ENCODE assay signal across 19 cellular contexts in genomic region chr15:67761343-67761742, GRCh38.
DNase-seq lines count a peak whose midpoint lies in the region; ATAC-seq and TF ChIP-seq lines count a peak whose summit lies in the region.
"Had no signal": no experiment of that assay in that cellular context is flagged by ENCODE, and none has a peak within 500 bp of the region (broad histone marks: within the 10 kb centered on the region; RNA-seq: fewer than 3 reads in every experiment).

No MANE protein-coding gene starts in this region.

- POLR2A ChIA-PET in HEK293 (lab: Yijun Ruan, JAX) = no interaction called here

- H3K4me3 ChIP-seq in BLaER1 (no peak overlapping the region), HEK293 (ENCODE audit: low read depth, low read length) (no peak overlapping the region), suprapubic skin (no peak overlapping the region)
- H3K4me3 ChIP-seq: coronary artery, GM12878, right atrium auricular region, SK-N-MC had no signal

- H3K4me2 ChIP-seq in BLaER1 = peak overlapping the region; percentile 82

- H3K4me1 ChIP-seq in BLaER1 (peaks cover 54% of the 10 kb centered on the region), HEK293 (ENCODE audit: control insufficient read depth, insufficient read depth, low read length) (peaks cover 9% of the 10 kb centered on the region), suprapubic skin (no peaks in the 10 kb centered on the region)
- H3K4me1 ChIP-seq: right atrium auricular region had no signal

- ATAC-seq in HG02571 (IDR thresholded peaks at IDR 0.05; ENCODE audit: unreplicated experiment) = no peak
- ATAC-seq: esophagus mucosa, GM12878 had no signal

- H3K27me3 ChIP-seq in BLaER1 (no peaks in the 10 kb centered on the region), suprapubic skin (no peaks in the 10 kb centered on the region)
- H3K27me3 ChIP-seq: right atrium auricular region had no signal

- CTCF ChIA-PET in HEK293 (lab: Yijun Ruan, JAX) = interaction anchor here (0.6 kb wide), 1 partner anchor 81 kb away, joined by 3 read pairs; no protein-coding TSS in a partner anchor

- no peak for TF ChIP-seq EP300 in suprapubic skin (IDR thresholded peaks at IDR 0.05)

- H3K27ac ChIP-seq in BLaER1 (peak overlapping the region; percentile 44), HEK293 (ENCODE audit: extremely low read depth, low read depth, low read length) (no peak overlapping the region), suprapubic skin (no peak overlapping the region)
- H3K27ac ChIP-seq: coronary artery, right atrium auricular region, SK-N-MC had no signal

- WGBS in suprapubic skin = 92% methylated on average over 4 of the region's 4 CpGs

- peak overlapping the region; percentile 35; the same call in 1 of the 2 replicates for H3K9ac ChIP-seq in BLaER1

- DNase-seq in NCI-H774 (lab: John Stamatoyannopoulos, UW) (peak; percentile 43), germinal center (ENCODE audit: low spot score) (peak; percentile 18), suprapubic skin (ENCODE audit: low spot score in 2 of 2) (no peak), AG08396 (ENCODE audit: low spot score) (no peak), iPS-NIHi7 (ENCODE audit: extremely low spot score) (no peak)
- DNase-seq: activated CD8-positive, alpha-beta memory T cell treated with anti-CD3 and anti-CD28 coated beads, Interleukin-2, amount 50 U/mL, for 4 hours; AML-193; EL; hippocampal formation; NCI-H1930; OCI-M1 had no signal

- H4K20me1 ChIP-seq in BLaER1 = no peaks in the 10 kb centered on the region

- no peak for TF ChIP-seq POLR2A in suprapubic skin (IDR thresholded peaks at IDR 0.05)

- no peaks in the 10 kb centered on the region for H3K9me3 ChIP-seq in BLaER1
- no peaks in the 10 kb centered on the region for H3K9me3 ChIP-seq in HEK293 (ENCODE audit: control insufficient read depth, insufficient read depth, low read depth, low read length)
- no peaks in the 10 kb centered on the region for H3K9me3 ChIP-seq in suprapubic skin
- H3K9me3 ChIP-seq: right atrium auricular region had no signal

- TF ChIP-seq CTCF in HEK293 (tag by site-specific recombination; IDR thresholded peaks at IDR 0.05) (no peak), suprapubic skin (IDR thresholded peaks at IDR 0.05) (no peak)

- peaks cover 6% of the 10 kb centered on the region for H3K36me3 ChIP-seq in BLaER1
- no peaks in the 10 kb centered on the region for H3K36me3 ChIP-seq in HEK293 (ENCODE audit: control insufficient read depth in 2 of 2, insufficient read depth in 1 of 2, low read length in 2 of 2)
- no peaks in the 10 kb centered on the region for H3K36me3 ChIP-seq in suprapubic skin
- H3K36me3 ChIP-seq: right atrium auricular region had no signal

TF ChIP-seq in HEK293, 187 proteins besides CTCF, POLR2A, EP300 and RAD21:
- TF ChIP-seq ZNF121 (tag by site-specific recombination; IDR thresholded peaks at IDR 0.05) = no peak
- no peak for TF ChIP-seq ZSCAN30 (tag by site-specific recombination; IDR thresholded peaks at IDR 0.05)
- no peak for TF ChIP-seq ZNF48 (tag by site-specific recombination; IDR thresholded peaks at IDR 0.05)
- no peak for TF ChIP-seq ZNF580 (tag by site-specific recombination; IDR thresholded peaks at IDR 0.05)
- no peak for TF ChIP-seq ZSCAN23 (tag by site-specific recombination; IDR thresholded peaks at IDR 0.05)
- no peak for TF ChIP-seq ZNF311 (tag by site-specific recombination; IDR thresholded peaks at IDR 0.05; ENCODE audit: borderline replicate concordance)
- no peak for TF ChIP-seq SETDB1 (IDR thresholded peaks at IDR 0.05; ENCODE audit: insufficient read length, low read length)
- no peak for TF ChIP-seq ZFP3 (tag by site-specific recombination; IDR thresholded peaks at IDR 0.05; ENCODE audit: low read depth)
- TF ChIP-seq ZNF658 (tag by site-specific recombination; IDR thresholded peaks at IDR 0.05) = no peak
- peak; percentile 50 for TF ChIP-seq OSR2 (tag by site-specific recombination; IDR thresholded peaks at IDR 0.05)
- TF ChIP-seq ZNF600 (tag by site-specific recombination; IDR thresholded peaks at IDR 0.05) = peak; percentile 92

Comparison
In these comparisons a context has a peak if more than half of its experiments do, and no peak if none do; other contexts are left out.
1. DNase-seq: peak in NCI-H774 (single experiment) and germinal center (single experiment); none in suprapubic skin (0 of 2), AG08396 (single experiment) and iPS-NIHi7 (single experiment).